ENCODE assay signal across 15 cellular contexts in genomic region chr6:72650081-72650745, GRCh38. TPM values are rescaled to one million over a fixed set of nuclear protein-coding genes. Genes with fewer than 3 reads are reported as not detected.
DNase-seq lines count a peak whose midpoint lies in the region; ATAC-seq, FAIRE-seq and TF ChIP-seq lines count a peak whose summit lies in the region.
"Had no signal": no experiment of that assay in that cellular context is flagged by ENCODE, and none has a peak within 500 bp of the region (broad histone marks: within the 10 kb centered on the region; RNA-seq: fewer than 3 reads in every experiment).

No MANE protein-coding gene starts in this region.

- peak overlapping the region; percentile 34 for H3K4me3 Mint-ChIP-seq in astrocyte (ENCODE audit: unreplicated experiment)
- peak overlapping the region; percentile 49 for H3K4me3 Mint-ChIP-seq in osteocyte (ENCODE audit: unreplicated experiment)
- H3K4me3 Mint-ChIP-seq: H9 had no signal

- H3K36me3 ChIP-seq in MG63 (peaks cover 3% of the 10 kb centered on the region; the same call in 1 of the 2 replicates), astrocyte (ENCODE audit: insufficient read depth, low read length) (no peaks in the 10 kb centered on the region), vagina (no peaks in the 10 kb centered on the region), lower lobe of right lung (no peaks in the 10 kb centered on the region)
- H3K36me3 ChIP-seq: esophagus squamous epithelium, prostate gland had no signal

- H3K27ac Mint-ChIP-seq in astrocyte (ENCODE audit: unreplicated experiment) (peak overlapping the region; percentile 81), osteocyte (ENCODE audit: unreplicated experiment) (peak overlapping the region; percentile 88)

- H3K9ac ChIP-seq in astrocyte (ENCODE audit: low read length), result peak overlapping the region; percentile 45

- H3K36me3 Mint-ChIP-seq in astrocyte (ENCODE audit: low read depth, unreplicated experiment) (no peaks in the 10 kb centered on the region), osteocyte (ENCODE audit: unreplicated experiment) (no peaks in the 10 kb centered on the region)

- intact Hi-C loops in vagina (cut with DNase I) (no loop called here), lower lobe of right lung (cut with DNase I) (no loop called here)

- H3K4me3 ChIP-seq in MG63, result peak overlapping the region; percentile 13; the same call in 1 of the 2 replicates
- no peak overlapping the region for H3K4me3 ChIP-seq in astrocyte (ENCODE audit: insufficient read depth, low read depth, low read length)
- no peak overlapping the region for H3K4me3 ChIP-seq in vagina
- no peak overlapping the region for H3K4me3 ChIP-seq in lower lobe of right lung
- H3K4me3 ChIP-seq: body of pancreas, esophagus squamous epithelium, prostate gland had no signal

- no peaks in the 10 kb centered on the region for H3K27me3 ChIP-seq in MG63
- no peaks in the 10 kb centered on the region for H3K27me3 ChIP-seq in astrocyte (ENCODE audit: insufficient read depth, low read length)
- H3K27me3 ChIP-seq in vagina, result no peaks in the 10 kb centered on the region
- H3K27me3 ChIP-seq in lower lobe of right lung (ENCODE audit: low read depth), result no peaks in the 10 kb centered on the region
- H3K27me3 ChIP-seq: body of pancreas, esophagus squamous epithelium had no signal

- TF ChIP-seq POLR2A in GM12892 (IDR thresholded peaks at IDR 0.05; ENCODE audit: low read depth, low read length), result no peak
- no peak for TF ChIP-seq POLR2A in vagina (IDR thresholded peaks at IDR 0.05)

- H3K4me1 ChIP-seq in astrocyte (ENCODE audit: insufficient read depth, low read length), result peaks cover 23% of the 10 kb centered on the region
- H3K4me1 ChIP-seq in vagina, result no peaks in the 10 kb centered on the region
- no peaks in the 10 kb centered on the region for H3K4me1 ChIP-seq in lower lobe of right lung
- H3K4me1 ChIP-seq: body of pancreas, esophagus squamous epithelium, prostate gland had no signal

- ATAC-seq in lower lobe of right lung, result no peak
- ATAC-seq: body of pancreas had no signal

- H4K20me1 ChIP-seq in astrocyte (ENCODE audit: insufficient read depth, low read length), result no peaks in the 10 kb centered on the region

- H3K4me1 Mint-ChIP-seq in astrocyte (ENCODE audit: low read depth, unreplicated experiment), result peaks cover 23% of the 10 kb centered on the region
- H3K4me1 Mint-ChIP-seq in osteocyte (ENCODE audit: unreplicated experiment), result peaks cover 71% of the 10 kb centered on the region

- no peaks in the 10 kb centered on the region for H3K79me2 ChIP-seq in astrocyte (ENCODE audit: insufficient read depth, low read length)

- H3K4me2 ChIP-seq in astrocyte (ENCODE audit: low read length), result peak overlapping the region; percentile 68

- H3K27ac ChIP-seq in astrocyte (ENCODE audit: low read depth, low read length) (peak overlapping the region; percentile 59), vagina (no peak overlapping the region), lower lobe of right lung (no peak overlapping the region)
- H3K27ac ChIP-seq: 22Rv1, body of pancreas, esophagus squamous epithelium, prostate gland had no signal

- DNase-seq in DMS53 (lab: John Stamatoyannopoulos, UW) (peak; percentile 25), DMS53 treated with DMSO at 0.1 percent for 48 hours (lab: John Stamatoyannopoulos, UW; ENCODE audit: unreplicated experiment) (no peak), MG63 (no peak), astrocyte (ENCODE audit: low read depth) (peak; percentile 36), osteocyte (ENCODE audit: extremely low spot score, unreplicated experiment) (no peak), GM12892 (ENCODE audit: insufficient read length) (no peak), vagina (ENCODE audit: extremely low spot score in 2 of 2) (no peak), lower lobe of right lung (no peak)
- DNase-seq: activated CD8-positive, alpha-beta memory T cell treated with anti-CD3 and anti-CD28 coated beads for 24 hours; body of pancreas; esophagus squamous epithelium; H9; NCI-H2029 had no signal

- H3K9me3 Mint-ChIP-seq in astrocyte (ENCODE audit: unreplicated experiment) (no peaks in the 10 kb centered on the region), osteocyte (ENCODE audit: unreplicated experiment) (peaks cover 1% of the 10 kb centered on the region)
- H3K9me3 Mint-ChIP-seq: H9 had no signal

- no peak overlapping the region for H2AFZ ChIP-seq in astrocyte (ENCODE audit: low read depth, low read length)

- TF ChIP-seq CTCF in astrocyte (IDR thresholded peaks at IDR 0.05; ENCODE audit: insufficient read depth, low read depth, low read length), result no peak
- TF ChIP-seq CTCF in osteocyte (IDR thresholded peaks at IDR 0.05), result no peak
- TF ChIP-seq CTCF in vagina (IDR thresholded peaks at IDR 0.05), result no peak
- TF ChIP-seq CTCF in lower lobe of right lung (IDR thresholded peaks at IDR 0.05), result no peak

- no peaks in the 10 kb centered on the region for H3K27me3 Mint-ChIP-seq in astrocyte (ENCODE audit: low read depth, unreplicated experiment)
- H3K27me3 Mint-ChIP-seq in osteocyte (ENCODE audit: unreplicated experiment), result no peaks in the 10 kb centered on the region

- H3K9me3 ChIP-seq in MG63, result no peaks in the 10 kb centered on the region
- no peaks in the 10 kb centered on the region for H3K9me3 ChIP-seq in astrocyte (ENCODE audit: insufficient read depth, low read depth, low read length)
- H3K9me3 ChIP-seq in vagina, result no peaks in the 10 kb centered on the region
- no peaks in the 10 kb centered on the region for H3K9me3 ChIP-seq in lower lobe of right lung
- H3K9me3 ChIP-seq: body of pancreas, esophagus squamous epithelium, prostate gland had no signal

- FAIRE-seq in astrocyte (lab: Jason Lieb, UNC) (no peak), GM12892 (lab: Jason Lieb, UNC) (no peak)

RNA-seq across cellular contexts. Expression of gene KCNQ5, which starts 28.3 kb away (rescaled TPM):
- 7.8 and 10.6 TPM in 2 replicates for total RNA-seq in MG63 (2014; rRNA removed; shearing (Covaris generic); ENCODE audit: low replicate concordance)
- 0.43 and 2.0 TPM in 2 replicates for total RNA-seq in astrocyte
- 5.5 and 7.2 TPM in 2 replicates for total RNA-seq in osteocyte
- polyA plus RNA-seq in GM12892 (2012; ENCODE audit: missing spikeins), result 3.7 TPM
- 3.9 TPM for total RNA-seq in vagina
- total RNA-seq in lower lobe of right lung, result 0.35 TPM

Comparison
In these comparisons a context has a peak if more than half of its experiments do, and no peak if none do; other contexts are left out.
1. DNase-seq: peak in DMS53 (single experiment) and astrocyte (single experiment); none in DMS53 treated with DMSO at 0.1 percent for 48 hours (single experiment), MG63 (single experiment), osteocyte (single experiment), GM12892 (single experiment), vagina (0 of 2) and lower lobe of right lung (single experiment).